In genomic region chr10:81603106-81603620, GRCh38 we compare ENCODE assay signal across 29 cellular contexts.
"Had no signal": no experiment of that assay in that cellular context is flagged by ENCODE, and none has a peak within 500 bp of the region (broad histone marks: within the 10 kb centered on the region; RNA-seq: fewer than 3 reads in every experiment).

No MANE protein-coding gene starts in this region.

- H3K36me3 ChIP-seq: left ventricle myocardium inferior, neural progenitor cell, neutrophil, right atrium auricular region, right lobe of liver, thyroid gland, transverse colon, upper lobe of left lung, vagina had no signal

- H3K27me3 ChIP-seq: hepatocyte, neural progenitor cell, neutrophil, right atrium auricular region, right lobe of liver, testis, thyroid gland, transverse colon, upper lobe of left lung, vagina had no signal

- H3K27ac ChIP-seq: hepatocyte, left ventricle myocardium inferior, neural progenitor cell, neutrophil, parathyroid adenoma, psoas muscle, right atrium auricular region, right lobe of liver, testis, thyroid gland, transverse colon, upper lobe of left lung, vagina had no signal

- H3K9me3 ChIP-seq: neutrophil, psoas muscle, right atrium auricular region, right lobe of liver, testis, thyroid gland, transverse colon, upper lobe of left lung, vagina had no signal

- ATAC-seq: natural killer cell; psoas muscle; right lobe of liver; stimulated activated memory B cell treated with anti-CD40 and anti-IgM and Interleukin-4, amounts not matched to agents 10 μg/mL and 1 μg/mL and 100 μg/mL, for 72 hours; stimulated activated naive CD8-positive, alpha-beta T cell treated with anti-CD3 and anti-CD28 coated beads, Interleukin-15, amount 100 ng/mL, for 72 hours had no signal

- H3K4me3 ChIP-seq: hepatocyte, left ventricle myocardium inferior, lung, neural progenitor cell, psoas muscle, right atrium auricular region, right lobe of liver, smooth muscle cell, testis, thyroid gland, transverse colon, upper lobe of left lung, vagina had no signal

- H3K4me1 ChIP-seq: left ventricle myocardium inferior, neural progenitor cell, parathyroid adenoma, psoas muscle, right atrium auricular region, right lobe of liver, testis, transverse colon, upper lobe of left lung, vagina had no signal

- DNase-seq: islet precursor cell; left ventricle myocardium inferior; mesendoderm; naive B cell; natural killer cell; nephron progenitor cell; occipital lobe; psoas muscle; right lobe of liver; stimulated activated CD4-positive, alpha-beta T cell treated with anti-CD3 and anti-CD28 coated beads, Interleukin-1b, Interleukin-23, amount 100 ng/mL, for 48 hours; stimulated activated CD4-positive, alpha-beta T cell treated with anti-CD3 and anti-CD28 coated beads, Interleukin-2, amount 100 ng/mL, for 48 hours; stimulated activated CD4-positive, alpha-beta T cell treated with anti-CD3 and anti-CD28 coated beads, Interleukin-4, amount 100 ng/mL, for 4 hours; stimulated activated CD8-positive, alpha-beta memory T cell treated with anti-CD3 and anti-CD28 coated beads, Interleukin-4, amount 100 ng/mL, for 48 hours; stimulated activated naive CD4-positive, alpha-beta T cell treated with Interleukin-2 at 50 U/mL for 16 hours; stimulated activated naive CD8-positive, alpha-beta T cell treated with anti-CD3 and anti-CD28 coated beads, Interleukin-15, amount 100 ng/mL, for 72 hours; substantia nigra; testis; thyroid gland; transverse colon; upper lobe of left lung had no signal
